Comparison of ENCODE assay signal across 8 cellular contexts in the genomic region with DNA sequence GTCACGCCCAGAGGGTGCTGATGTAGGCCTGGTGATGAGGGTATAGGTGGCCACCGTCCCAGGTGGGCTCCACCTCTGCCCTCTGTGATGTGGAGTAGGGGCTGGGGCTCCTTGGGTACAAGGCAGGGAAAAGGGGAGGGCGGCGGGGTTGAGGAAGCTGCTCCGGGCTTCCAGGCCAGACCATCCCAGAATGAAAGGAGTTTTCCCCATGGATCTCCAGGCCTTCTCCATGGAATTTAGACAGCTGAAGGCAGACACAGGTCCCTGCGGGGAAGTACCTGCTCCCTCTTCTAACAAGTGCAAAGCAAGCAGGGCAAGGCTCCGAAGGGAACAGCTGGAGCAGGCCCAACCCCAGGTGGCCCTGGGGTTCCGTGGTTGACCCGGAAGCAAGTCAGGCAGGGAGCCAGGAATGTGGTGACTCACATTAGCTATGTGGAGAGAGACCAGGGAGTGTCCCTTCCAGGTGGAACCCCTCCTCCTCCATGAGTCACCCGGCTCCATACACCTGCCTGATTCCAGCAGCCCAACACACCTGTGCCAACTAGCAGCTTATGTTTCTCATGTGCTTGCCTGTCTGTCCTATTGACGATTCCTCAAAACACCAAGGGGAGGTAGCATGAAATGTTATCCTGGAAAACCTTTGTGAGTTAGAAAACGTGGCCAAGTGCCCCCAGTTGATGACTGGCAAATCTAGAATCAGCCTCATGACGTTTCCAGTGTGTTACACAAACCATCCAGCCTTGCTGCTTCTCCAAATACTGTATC. TPM values are rescaled to one million over a fixed set of nuclear protein-coding genes. Genes with fewer than 3 reads are reported as not detected.
A peak's percentile ranks its signal among the peaks of the same experiment; 100 is the strongest.
DNase-seq lines count a peak whose midpoint lies in the region; ATAC-seq, FAIRE-seq and TF ChIP-seq lines count a peak whose summit lies in the region.

No MANE protein-coding gene starts in this region.

- no peak overlapping the region for H2AFZ ChIP-seq in GM12878 (ENCODE audit: control insufficient read depth, low read depth, low read length)

- H3K36me3 Mint-ChIP-seq in activated naive CD4-positive, alpha-beta T cell treated with anti-CD3 and anti-CD28 coated beads for 36 hours (ENCODE audit: low read depth) = no peaks in the 10 kb centered on the region

- in situ Hi-C loops in GM12878 (cut with MboI) = loop anchor here (5.0 kb wide), 1 partner anchor 201 kb away; no protein-coding TSS in a partner anchor

- H3K9me3 ChIP-seq in GM12878 (replicated peaks; ENCODE audit: control insufficient read depth, insufficient read depth, low read length) = no peaks in the 10 kb centered on the region; the same call in 2 of the 3 replicates
- no peaks in the 10 kb centered on the region for H3K9me3 ChIP-seq in kidney (ENCODE audit: control insufficient read depth in 1 of 2, low read length in 2 of 2)
- no peaks in the 10 kb centered on the region for H3K9me3 ChIP-seq in thyroid gland

- H3K4me3 ChIP-seq in GM12878 (peak overlapping the region; percentile 53; the same call in 1 of the 2 replicates), kidney (ENCODE audit: low read length in 2 of 2) (no peak overlapping the region), thyroid gland (replicated peaks in 1 of 3) (no peak overlapping the region)

- TF ChIP-seq EP300 in GM12878 (IDR thresholded peaks at IDR 0.05; ENCODE audit: borderline replicate concordance in 1 of 2, control insufficient read depth in 1 of 2, low read depth in 2 of 2, low read length in 2 of 2) = peak in 1 of 2 experiments; percentile 6; a peak in 1 of 4 replicates

- no peaks in the 10 kb centered on the region for H3K9me3 Mint-ChIP-seq in activated naive CD4-positive, alpha-beta T cell treated with anti-CD3 and anti-CD28 coated beads for 36 hours

- TF ChIP-seq POLR2A in GM12878 (IDR thresholded peaks at IDR 0.05; ENCODE audit: low read depth, low read length) = no peak
- no peak for TF ChIP-seq POLR2A in thyroid gland (IDR thresholded peaks at IDR 0.05)

- TF ChIP-seq RAD21 in GM12878 (IDR thresholded peaks at IDR 0.05; ENCODE audit: insufficient read depth, low read depth, low read length) = no peak

- peak overlapping the region; percentile 84 for H3K4me2 ChIP-seq in GM12878 (ENCODE audit: control insufficient read depth, insufficient read depth)

- no peaks in the 10 kb centered on the region for H4K20me1 ChIP-seq in GM12878 (ENCODE audit: control insufficient read depth, insufficient read depth)

- no peak for FAIRE-seq in GM12878 (lab: Jason Lieb, UNC)
- no peak for FAIRE-seq in kidney (lab: Jason Lieb, UNC)

- RAD21 ChIA-PET in GM12878 (lab: Charles Lee; ENCODE audit: unreplicated experiment) = interaction anchor here (1.1 to 9.0 kb wide), 12 partner anchors 37 to 437 kb away, joined by 3 to 105 read pairs (median 4); no protein-coding TSS in a partner anchor

- H3K36me3 ChIP-seq in GM12878 (ENCODE audit: control insufficient read depth in 2 of 2, insufficient read depth in 2 of 2, low read length in 1 of 2) (no peaks in the 10 kb centered on the region), kidney (ENCODE audit: control insufficient read depth in 1 of 2, insufficient read depth in 2 of 2, low read length in 2 of 2) (no peaks in the 10 kb centered on the region), thyroid gland (no peaks in the 10 kb centered on the region)

- intact Hi-C loops in activated naive CD4-positive, alpha-beta T cell treated with anti-CD3 and anti-CD28 coated beads for 36 hours (cut with micrococcal nuclease) = loop anchor here (5.0 to 10.0 kb wide), 2 partner anchors 294 to 709 kb away; no protein-coding TSS in a partner anchor
- intact Hi-C loops in GM12878 (cut with micrococcal nuclease; ENCODE audit: unreplicated experiment) = loop anchor here (5.0 kb wide), 4 partner anchors 201 to 889 kb away; a partner anchor contains a TSS
- intact Hi-C loops in kidney (cut with DNase I) = no loop called here
- intact Hi-C loops in thyroid gland (cut with DNase I) = no loop called here

- no peaks in the 10 kb centered on the region for H3K79me2 ChIP-seq in GM12878 (ENCODE audit: control insufficient read depth, insufficient read depth, low read length)

- WGBS in GM12878 (ENCODE audit: insufficient coverage, insufficient replicate concordance, low lambda C conversion rate, missing lambda C conversion rate) = 55% methylated on average over 13 of the region's 13 CpGs
- 49 to 52% methylated on average over 6 to 13 of the region's 13 CpGs for WGBS in thyroid gland, 2 donors

- TSS peak; percentile 91 for BruUV-seq in GM12878 (replicated peaks; lab: Mats Ljungman, UMichigan)

- H3K4me1 Mint-ChIP-seq in activated naive CD4-positive, alpha-beta T cell treated with anti-CD3 and anti-CD28 coated beads for 36 hours (ENCODE audit: low read depth) = peaks cover 87% of the 10 kb centered on the region

- TF ChIP-seq CTCF in GM12878 (IDR thresholded peaks at IDR 0.05 in 2 of 3, conservative IDR thresholded peaks at IDR 0.05 in 1 of 3; ENCODE audit: control insufficient read depth in 2 of 3, extremely low read depth in 1 of 3, insufficient read depth in 1 of 3, low read depth in 3 of 3, low read length in 3 of 3) (no peak), kidney (IDR thresholded peaks at IDR 0.05; ENCODE audit: borderline replicate concordance, extremely low read depth, insufficient read depth) (no peak), thyroid gland (IDR thresholded peaks at IDR 0.05) (no peak)

- peaks cover 64% of the 10 kb centered on the region for H3K4me1 ChIP-seq in GM12878 (ENCODE audit: control insufficient read depth, insufficient read depth, low read length)
- H3K4me1 ChIP-seq in kidney (ENCODE audit: control insufficient read depth in 1 of 2, insufficient read depth in 1 of 2, low read depth in 1 of 2, low read length in 2 of 2) = peaks cover 29 to 31% of the 10 kb centered on the region in 2 donors
- H3K4me1 ChIP-seq in thyroid gland = peaks cover 18 to 48% of the 10 kb centered on the region in 2 donors

- H3K4me3 Mint-ChIP-seq in activated naive CD4-positive, alpha-beta T cell treated with anti-CD3 and anti-CD28 coated beads for 36 hours = no peak overlapping the region

- CTCF ChIA-PET in activated naive CD4-positive, alpha-beta T cell treated with anti-CD3 and anti-CD28 coated beads for 36 hours (lab: Charles Lee) = interaction anchor here (0.6 to 10.1 kb wide), 17 partner anchors 7 to 879 kb away, joined by 3 to 142 read pairs (median 4); no protein-coding TSS in a partner anchor
- CTCF ChIA-PET in GM12878 (lab: Yijun Ruan, JAX) = interaction anchor here (0.7 to 10.6 kb wide), 10 partner anchors 9 to 302 kb away, joined by 3 to 197 read pairs (median 3); no protein-coding TSS in a partner anchor

- peak overlapping the region; percentile 30 for H3K9ac ChIP-seq in GM12878 (ENCODE audit: control insufficient read depth, insufficient read depth, low read length)
- H3K9ac ChIP-seq in kidney (ENCODE audit: low read length in 2 of 2) = peak overlapping the region in 1 of 2 donors; percentile 28

- SMC1A ChIA-PET in GM12878 (lab: Charles Lee; ENCODE audit: uncharacterized antibody, unreplicated experiment) = interaction anchor here (0.6 to 13.0 kb wide), 11 partner anchors 9 to 448 kb away, joined by 3 to 208 read pairs (median 5); no protein-coding TSS in a partner anchor

- 0 out of 3 replicates have a peak, but pooled peaks have one; percentile 1 for ATAC-seq in GM12878
- ATAC-seq in HG03175 (IDR thresholded peaks at IDR 0.05; ENCODE audit: unreplicated experiment) = no peak

- H3K27ac Mint-ChIP-seq in activated naive CD4-positive, alpha-beta T cell treated with anti-CD3 and anti-CD28 coated beads for 36 hours = peak overlapping the region; percentile 91

- no peaks in the 10 kb centered on the region for H3K27me3 Mint-ChIP-seq in activated naive CD4-positive, alpha-beta T cell treated with anti-CD3 and anti-CD28 coated beads for 36 hours (ENCODE audit: low read depth)

- no peaks in the 10 kb centered on the region for H3K27me3 ChIP-seq in GM12878 (replicated peaks in 1 of 2; ENCODE audit: control insufficient read depth in 2 of 2, insufficient read depth in 2 of 2, low read length in 1 of 2)
- H3K27me3 ChIP-seq in thyroid gland = no peaks in the 10 kb centered on the region

- POLR2A ChIA-PET in GM12878 (lab: Charles Lee) = no interaction called here

- peak; percentile 81 for DNase-seq in activated naive CD4-positive, alpha-beta T cell treated with anti-CD3 and anti-CD28 coated beads for 36 hours
- DNase-seq in activated naive CD4-positive, alpha-beta T cell treated with Interleukin-2 at 50 U/mL for 16 hours = no peak
- DNase-seq in NCI-H510A (lab: John Stamatoyannopoulos, UW) = peak; percentile 91
- DNase-seq in GM12878 (ENCODE audit: low read depth, low spot score) = no peak
- DNase-seq in kidney = peak; percentile 96
- DNase-seq in thyroid gland = peak; percentile 100
- no peak for DNase-seq in stimulated activated CD4-positive, alpha-beta T cell treated with anti-CD3 and anti-CD28 coated beads, Interleukin-2, amount 100 ng/mL, for 24 hours

- H3K27ac ChIP-seq in GM12878 (ENCODE audit: control insufficient read depth, insufficient read depth) (peak overlapping the region; percentile 76), kidney (ENCODE audit: low read depth in 2 of 2, low read length in 2 of 2) (peak overlapping the region; percentile 77 to 95), thyroid gland (peak overlapping the region; percentile 67 to 75 (median 72))

RNA-seq across cellular contexts. Expression of a gene that starts 59.7 kb away (rescaled TPM):
- 10 to 100 TPM; 34.3 to 34.6 TPM for total RNA-seq in activated naive CD4-positive, alpha-beta T cell treated with anti-CD3 and anti-CD28 coated beads for 36 hours
- total RNA-seq in GM12878 (2013; cell fraction: nucleolus; rRNA removed) = 10.9 and 11.5 TPM in 2 replicates
- total RNA-seq in GM12878 (2014; rRNA removed) (0.27 and 0.28 TPM in 2 replicates), GM12878 (2014; rRNA removed; fragmentation: Illumina TruSeq; extraction: Trizol) (0.28 and 0.36 TPM in 2 replicates), GM12878 (2021) (0.64 TPM in 2 replicates), kidney (49.3 TPM), thyroid gland (10 to 100 TPM; 44.6 to 73.1 (median 47.2) TPM)
- 2.0 TPM for polyA plus RNA-seq in GM12878 (2011; ENCODE audit: low read depth)
- polyA plus RNA-seq in GM12878 (2011; rRNA removed) (2.0 and 2.8 TPM in 2 replicates), GM12878 (2014; fragmentation: Illumina TruSeq; extraction: Trizol) (0.30 and 0.50 TPM in 2 replicates), GM12878 (2014; fragmentation: Nextera tagmentation; extraction: Ambion mirVana) (under 1 TPM; 0.03 to 0.05 TPM), GM12878 (2014; rRNA removed) (0.25 and 0.53 TPM in 2 replicates), GM12878 (2016; fragmentation: Nextera tagmentation; extraction: Ambion mirVana) (under 1 TPM; 0.31 to 0.39 TPM), kidney (ENCODE audit: insufficient read depth, low read depth, low replicate concordance) (25.2 TPM)
- polyA plus RNA-seq in GM12878 (2011; cell fraction: cytosol; rRNA removed) = 1.3 and 1.7 TPM in 2 replicates
- 1.8 and 2.4 TPM in 2 replicates for polyA plus RNA-seq in GM12878 (2011; cell fraction: nucleus; rRNA removed)
- polyA plus RNA-seq in GM12878 (2012) = 2.6 and 5.2 TPM in 2 replicates
- polyA minus RNA-seq in GM12878 (2011; rRNA and poly(A)+ RNA removed) = 1.7 and 1.8 TPM in 2 replicates
- polyA minus RNA-seq in GM12878 (2011; cell fraction: cytosol; rRNA and poly(A)+ RNA removed) = 1.0 and 1.9 TPM in 2 replicates
- polyA minus RNA-seq in GM12878 (2011; cell fraction: nucleus; rRNA and poly(A)+ RNA removed) = 0.96 and 0.97 TPM in 2 replicates

Comparison
In these comparisons a context has a peak if more than half of its experiments do, and no peak if none do; other contexts are left out.
1. DNase-seq: peak in activated naive CD4-positive, alpha-beta T cell treated with anti-CD3 and anti-CD28 coated beads for 36 hours (single experiment), NCI-H510A (single experiment), kidney (single experiment) and thyroid gland (2 of 2); none in activated naive CD4-positive, alpha-beta T cell treated with Interleukin-2 at 50 U/mL for 16 hours (single experiment), GM12878 (single experiment) and stimulated activated CD4-positive, alpha-beta T cell treated with anti-CD3 and anti-CD28 coated beads, Interleukin-2, amount 100 ng/mL, for 24 hours (0 of 2).
2. intact Hi-C loops: an anchor here in activated naive CD4-positive, alpha-beta T cell treated with anti-CD3 and anti-CD28 coated beads for 36 hours (5.0 to 10.0 kb wide) and GM12878 (5.0 kb wide); none called in kidney and thyroid gland.
3. Peak in every context shown above with its lines, with median percentiles within 50 percentile points of each other: H3K27ac ChIP-seq.